16 cellular contexts compared by ENCODE assay signal in the genomic region with DNA sequence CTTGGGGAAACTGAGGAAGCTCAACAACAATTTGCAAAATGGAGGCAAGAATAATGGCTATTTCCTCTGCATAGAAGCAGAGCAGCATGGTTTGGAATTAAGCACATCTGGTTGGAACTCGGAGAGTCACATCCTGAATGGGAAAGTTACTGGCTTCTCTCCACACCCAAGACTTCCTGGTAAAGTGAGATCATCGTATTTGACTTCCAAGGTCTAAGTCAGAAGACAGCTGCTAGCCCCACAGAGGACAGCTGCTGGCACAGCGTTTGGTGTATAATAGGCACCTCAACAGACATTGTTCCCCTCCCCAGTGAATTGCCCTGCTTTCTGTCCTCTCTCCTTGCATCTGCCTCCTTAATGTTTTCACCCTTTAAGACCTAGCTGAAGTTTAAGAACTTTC. TPM values are rescaled to one million over a fixed set of nuclear protein-coding genes. Genes with fewer than 3 reads are reported as not detected.
DNase-seq lines count a peak whose midpoint lies in the region; ATAC-seq and TF ChIP-seq lines count a peak whose summit lies in the region.
"Had no signal": no experiment of that assay in that cellular context is flagged by ENCODE, and none has a peak within 500 bp of the region (broad histone marks: within the 10 kb centered on the region; RNA-seq: fewer than 3 reads in every experiment).

No MANE protein-coding gene starts in this region.

- peaks cover 0 to 8% of the 10 kb centered on the region in 2 donors for H3K9me3 ChIP-seq in ovary
- H3K9me3 ChIP-seq: right lobe of liver, suprapubic skin had no signal

- H3K27ac Mint-ChIP-seq in neural crest cell (ENCODE audit: unreplicated experiment) = peak overlapping the region; percentile 35

- DNase-seq in Daoy (ENCODE audit: low read depth) (peak; percentile 79), M059J (ENCODE audit: low read depth) (peak; percentile 79), epidermal melanocyte (ENCODE audit: insufficient read length, low spot score) (peak; percentile 44), neural crest cell (ENCODE audit: low read depth, low spot score) (no peak), ovary (no peak)
- DNase-seq in activated CD4-positive, alpha-beta T cell treated with anti-CD3 and anti-CD28 coated beads for 48 hours = no peak
- DNase-seq: COR-L47; effector CD4-positive, alpha-beta T cell; KBM-7; NCI-H2081 treated with DMSO at 0.1 percent for 48 hours; right lobe of liver had no signal

- no peak for TF ChIP-seq EP300 in ovary (IDR thresholded peaks at IDR 0.05)

- H3K36me3 ChIP-seq in ovary = no peaks in the 10 kb centered on the region
- H3K36me3 ChIP-seq: right lobe of liver, suprapubic skin had no signal

- H3K9me3 Mint-ChIP-seq in neural crest cell = peaks cover 6% of the 10 kb centered on the region

- intact Hi-C loops in ovary (cut with DNase I) = no loop called here

- no peaks in the 10 kb centered on the region for H3K27me3 Mint-ChIP-seq in neural crest cell (ENCODE audit: low read depth)

- peaks cover 12% of the 10 kb centered on the region for H3K36me3 Mint-ChIP-seq in neural crest cell (ENCODE audit: low read depth)

- no peak overlapping the region for H3K4me3 ChIP-seq in ovary
- H3K4me3 ChIP-seq: GM12878, right lobe of liver, suprapubic skin had no signal

- TF ChIP-seq CTCF in neural crest cell (conservative IDR thresholded peaks at IDR 0.05) (no peak), ovary (IDR thresholded peaks at IDR 0.05) (no peak)

- WGBS in ovary, 3 donors = 47 to 65% (median 51%) methylated on average over 3 of the region's 3 CpGs

- TF ChIP-seq POLR2A in ovary (IDR thresholded peaks at IDR 0.05) = no peak

- H3K27me3 ChIP-seq in ovary = no peaks in the 10 kb centered on the region
- H3K27me3 ChIP-seq: right lobe of liver, suprapubic skin had no signal

- ATAC-seq in esophagus mucosa (no peak), HG02885 (IDR thresholded peaks at IDR 0.05; ENCODE audit: poor library complexity, unreplicated experiment) (no peak)
- ATAC-seq: GM12878, HCT116 had no signal

- H3K27ac ChIP-seq in ovary = no peak overlapping the region
- H3K27ac ChIP-seq: right lobe of liver, suprapubic skin had no signal

- no peaks in the 10 kb centered on the region for H3K4me1 Mint-ChIP-seq in neural crest cell

- no peaks in the 10 kb centered on the region for H3K4me1 ChIP-seq in ovary (ENCODE audit: insufficient read depth)
- H3K4me1 ChIP-seq: right lobe of liver, suprapubic skin had no signal

- H3K4me3 Mint-ChIP-seq in neural crest cell = no peak overlapping the region

RNA-seq across cellular contexts. Expression of gene NRF1, which starts 37.0 kb away (rescaled TPM):
- 10.7 and 15.7 TPM in 2 replicates for total RNA-seq in Daoy (2014; rRNA removed; shearing (Covaris generic))
- total RNA-seq in M059J (2014; rRNA removed; shearing (Covaris generic)) = 13.3 and 20.2 TPM in 2 replicates
- total RNA-seq in neural crest cell (27.4 and 27.5 TPM in 2 replicates), esophagus mucosa (9.1 TPM), ovary (10 to 100 TPM; 11.5 to 33.5 (median 26.0) TPM)
- polyA plus RNA-seq in ovary = 10 to 100 TPM; 14.6 to 20.6 TPM

Comparison
In these comparisons a context has a peak if more than half of its experiments do, and no peak if none do; other contexts are left out.
1. DNase-seq: peak in Daoy (single experiment), M059J (single experiment) and epidermal melanocyte (single experiment); none in neural crest cell (single experiment), ovary (0 of 5) and activated CD4-positive, alpha-beta T cell treated with anti-CD3 and anti-CD28 coated beads for 48 hours (single experiment).